21 cellular contexts compared by ENCODE assay signal in genomic region chr5:76204191-76204590, GRCh38.
DNase-seq lines count a peak whose midpoint lies in the region; ATAC-seq, FAIRE-seq and TF ChIP-seq lines count a peak whose summit lies in the region.
"Had no signal": no experiment of that assay in that cellular context is flagged by ENCODE, and none has a peak within 500 bp of the region (broad histone marks: within the 10 kb centered on the region; RNA-seq: fewer than 3 reads in every experiment).

No MANE protein-coding gene starts in this region.

- no peak overlapping the region for H2BK5ac ChIP-seq in H9 (ENCODE audit: insufficient read length, low read length)

- no peaks in the 10 kb centered on the region for H3K9me3 Mint-ChIP-seq in H9
- H3K9me3 Mint-ChIP-seq: CD4-positive, CD25-positive, alpha-beta regulatory T cell; CD8-positive, alpha-beta memory T cell; GM23338; IgD-negative memory B cell had no signal

- no peak overlapping the region for H4K5ac ChIP-seq in H9 (ENCODE audit: insufficient read length, low read depth, low read length)

- no peak for TF ChIP-seq CTCF in mucosa of descending colon (IDR thresholded peaks at IDR 0.05)
- no peak for TF ChIP-seq CTCF in H9 (conservative IDR thresholded peaks at IDR 0.05)

- no peak overlapping the region for H3K4ac ChIP-seq in H9 (ENCODE audit: low read depth, low read length)

- H3K27ac Mint-ChIP-seq in H9, result no peak overlapping the region
- H3K27ac Mint-ChIP-seq: CD4-positive, CD25-positive, alpha-beta regulatory T cell; CD8-positive, alpha-beta memory T cell; GM23338; IgD-negative memory B cell had no signal

- no peak overlapping the region for H2BK20ac ChIP-seq in H9 (ENCODE audit: low read depth, low read length, poor library complexity, severe bottlenecking)

- H3K4me1 Mint-ChIP-seq in H9, result peaks cover 4 to 10% of the 10 kb centered on the region in 2 experiments
- H3K4me1 Mint-ChIP-seq: IgD-negative memory B cell had no signal

- no peak overlapping the region for H2AK5ac ChIP-seq in H9 (ENCODE audit: insufficient read length, low read length)

- H2AFZ ChIP-seq in H9 (ENCODE audit: low read length), result no peak overlapping the region
- H2AFZ ChIP-seq: GM23338 had no signal

- DNase-seq in NCI-H82 treated with DMSO at 0.1 percent for 48 hours (lab: John Stamatoyannopoulos, UW; ENCODE audit: unreplicated experiment) (peak; percentile 64), mucosa of descending colon (no peak), iPS-NIHi7 (ENCODE audit: extremely low spot score) (no peak), epidermal melanocyte (ENCODE audit: insufficient read length, low spot score) (no peak), H9 (no peak)
- no peak for DNase-seq in activated CD8-positive, alpha-beta memory T cell treated with anti-CD3 and anti-CD28 coated beads, Interleukin-2, amount 50 U/mL, for 4 hours
- DNase-seq: ACHN; BE2C; C1 segment of cervical spinal cord; CD4-positive, CD25-positive, alpha-beta regulatory T cell; CD8-positive, alpha-beta memory T cell; COR-L47; DMS153; DMS79; GDM1 had no signal

- no peaks in the 10 kb centered on the region for H3K27me3 ChIP-seq in H9 (ENCODE audit: insufficient read depth, low read length)
- H3K27me3 ChIP-seq: BE2C had no signal

- no peaks in the 10 kb centered on the region for H4K20me1 ChIP-seq in H9 (ENCODE audit: control insufficient read depth, insufficient read depth, insufficient read length)

- intact Hi-C loops in mucosa of descending colon (cut with DNase I, micrococcal nuclease), result no loop called here

- H3K79me2 ChIP-seq in H9 (ENCODE audit: insufficient read depth, low read length), result no peaks in the 10 kb centered on the region

- no peak overlapping the region for H3K14ac ChIP-seq in H9 (ENCODE audit: insufficient read depth, low read length)

- H2BK15ac ChIP-seq in H9 (ENCODE audit: low read depth, low read length), result no peak overlapping the region

- no peak overlapping the region for H3K56ac ChIP-seq in H9 (ENCODE audit: insufficient read length, low read depth, low read length)

- no peak overlapping the region for H2BK120ac ChIP-seq in H9 (ENCODE audit: low read depth, low read length, poor library complexity, severe bottlenecking)

- H3K4me1 ChIP-seq in mucosa of descending colon (ENCODE audit: low read depth) (peaks cover 8% of the 10 kb centered on the region), H9 (ENCODE audit: insufficient read depth, low read length) (no peaks in the 10 kb centered on the region)
- H3K4me1 ChIP-seq: BE2C had no signal

- no peaks in the 10 kb centered on the region for H3K27me3 Mint-ChIP-seq in H9 (ENCODE audit: low read depth)

- no peak overlapping the region for H4K91ac ChIP-seq in H9 (ENCODE audit: insufficient read length, low read depth, low read length)

- no peaks in the 10 kb centered on the region for H3K9me3 ChIP-seq in mucosa of descending colon
- H3K9me3 ChIP-seq in H9 (ENCODE audit: control insufficient read depth, low read depth, low read length), result no peaks in the 10 kb centered on the region
- H3K9me3 ChIP-seq: BE2C had no signal

- H3K27ac ChIP-seq in H9 (ENCODE audit: insufficient read length, low read depth, low read length), result no peak overlapping the region

- H3K18ac ChIP-seq in H9 (ENCODE audit: insufficient read length, low read depth, low read length), result no peak overlapping the region

- H3K36me3 Mint-ChIP-seq in H9 (ENCODE audit: insufficient read depth in 1 of 3, low read depth in 3 of 3), result no peaks in the 10 kb centered on the region
- H3K36me3 Mint-ChIP-seq: CD4-positive, CD25-positive, alpha-beta regulatory T cell; IgD-negative memory B cell had no signal

- no peak overlapping the region for H3K23ac ChIP-seq in H9 (ENCODE audit: insufficient read length, low read depth, low read length)

- H3K9ac ChIP-seq in H9 (ENCODE audit: extremely low read depth, insufficient read length, low read length), result no peak overlapping the region

- peak; percentile 5 for FAIRE-seq in colon (lab: Jason Lieb, UNC)
- FAIRE-seq: A204.1, H54, HTR-8/SVneo had no signal

- no CpG with 5 or more reads among the region's 1 CpG for WGBS in H9 (ENCODE audit: extremely low coverage, insufficient read length, low lambda C conversion rate)

- peak; percentile 72 for ATAC-seq in mucosa of descending colon
- ATAC-seq: GM23338 had no signal

- H3T11ph ChIP-seq in H9 (ENCODE audit: low read length), result no peak overlapping the region

- H3K4me3 Mint-ChIP-seq in H9, result no peak overlapping the region
- H3K4me3 Mint-ChIP-seq: CD4-positive, CD25-positive, alpha-beta regulatory T cell; CD8-positive, alpha-beta memory T cell; GM23338; IgD-negative memory B cell had no signal

- no peaks in the 10 kb centered on the region for H3K36me3 ChIP-seq in mucosa of descending colon (ENCODE audit: low read depth)
- H3K36me3 ChIP-seq: BE2C had no signal

- no peak overlapping the region for H3K4me2 ChIP-seq in H9 (ENCODE audit: insufficient read depth, insufficient read length, low read length)
- H3K4me2 ChIP-seq: GM23338 had no signal

- H3K79me1 ChIP-seq in H9 (ENCODE audit: insufficient read depth, low read depth, low read length, poor library complexity, severe bottlenecking), result no peaks in the 10 kb centered on the region

- H3K4me3 ChIP-seq in mucosa of descending colon, result no peak overlapping the region
- H3K4me3 ChIP-seq: GM23338 had no signal

- H4K8ac ChIP-seq in H9 (replicated peaks; ENCODE audit: insufficient read length, low read depth, low read length), result no peak overlapping the region

- no peak overlapping the region for H2BK12ac ChIP-seq in H9 (ENCODE audit: insufficient read length, low read depth, low read length)

- H3K23me2 ChIP-seq in H9 (ENCODE audit: insufficient read length, low read depth, low read length, poor library complexity, severe bottlenecking), result no peaks in the 10 kb centered on the region
